In genomic region chr6:31972709-31973350, GRCh38 we compare ENCODE assay signal across 7 cellular contexts. TPM values are rescaled to one million over a fixed set of nuclear protein-coding genes. Genes with fewer than 3 reads are reported as not detected.
A peak's percentile ranks its signal among the peaks of the same experiment; 100 is the strongest.
DNase-seq lines count a peak whose midpoint lies in the region; ATAC-seq and TF ChIP-seq lines count a peak whose summit lies in the region.
"Had no signal": no experiment of that assay in that cellular context is flagged by ENCODE, and none has a peak within 500 bp of the region (broad histone marks: within the 10 kb centered on the region; RNA-seq: fewer than 3 reads in every experiment).

No MANE protein-coding gene starts in this region.

- peaks cover 8% of the 10 kb centered on the region for H3K36me3 Mint-ChIP-seq in CD4-positive, CD25-positive, alpha-beta regulatory T cell

- POLR2A ChIA-PET in RWPE1 (lab: Yijun Ruan, JAX; ENCODE audit: low non-redundant PET), result no interaction called here

- no peaks in the 10 kb centered on the region for H3K9me3 Mint-ChIP-seq in CD4-positive, CD25-positive, alpha-beta regulatory T cell

- H3K4me1 ChIP-seq in CD4-positive, CD25-positive, alpha-beta regulatory T cell (ENCODE audit: control insufficient read depth, insufficient read depth, low read length, poor library complexity, severe bottlenecking), result peaks cover 22% of the 10 kb centered on the region
- H3K4me1 ChIP-seq in gastroesophageal sphincter, result peaks cover 0 to 53% (median 20%) of the 10 kb centered on the region in 3 donors
- H3K4me1 ChIP-seq in tibial artery, result peaks cover 0 to 36% (median 28%) of the 10 kb centered on the region in 4 donors

- H3K4me3 ChIP-seq in CD4-positive, CD25-positive, alpha-beta regulatory T cell (ENCODE audit: low read depth, low read length), result peak overlapping the region; percentile 91
- H3K4me3 ChIP-seq in gastroesophageal sphincter (peak overlapping the region; percentile 67 to 71), tibial artery (peak overlapping the region; percentile 72 to 75)

- CTCF ChIA-PET in RWPE1 (lab: Yijun Ruan, JAX), result interaction anchor here (1.8 kb wide), 1 partner anchor 75 kb away, joined by 5 read pairs; no protein-coding TSS in a partner anchor

- H3K36me3 ChIP-seq in CD4-positive, CD25-positive, alpha-beta regulatory T cell (ENCODE audit: control insufficient read depth, insufficient read depth, low read length), result peaks cover 19% of the 10 kb centered on the region
- H3K36me3 ChIP-seq in gastroesophageal sphincter (peaks cover 0 to 39% of the 10 kb centered on the region in 2 donors), tibial artery (peaks cover 2 to 41% (median 23%) of the 10 kb centered on the region in 3 donors)

- 8 to 11% methylated on average over 7 to 8 of the region's 19 CpGs for WGBS in gastroesophageal sphincter (ENCODE audit: low coverage in 1 of 2), 2 donors

- DNase-seq in CD4-positive, CD25-positive, alpha-beta regulatory T cell, result no peak
- DNase-seq in RWPE1 (ENCODE audit: low spot score) (no peak), tibial artery (no peak), NCI-H1694 treated with DMSO at 0.1 percent for 48 hours (lab: John Stamatoyannopoulos, UW) (no peak), NCI-H69 (lab: John Stamatoyannopoulos, UW) (no peak)

- intact Hi-C loops in tibial artery (cut with DNase I; ENCODE audit: low total_unique reads), result no loop called here

- TF ChIP-seq CTCF in RWPE1 (conservative IDR thresholded peaks at IDR 0.05; ENCODE audit: low read depth) (no peak), gastroesophageal sphincter (IDR thresholded peaks at IDR 0.05) (no peak), tibial artery (IDR thresholded peaks at IDR 0.05) (no peak)

- no peak for TF ChIP-seq POLR2A in gastroesophageal sphincter (IDR thresholded peaks at IDR 0.05)

- no peaks in the 10 kb centered on the region for H3K9me3 ChIP-seq in CD4-positive, CD25-positive, alpha-beta regulatory T cell (ENCODE audit: control insufficient read depth in 2 of 2, low read length in 2 of 2)
- H3K9me3 ChIP-seq in gastroesophageal sphincter (no peaks in the 10 kb centered on the region), tibial artery (no peaks in the 10 kb centered on the region)

- H3K27me3 ChIP-seq in CD4-positive, CD25-positive, alpha-beta regulatory T cell (ENCODE audit: control insufficient read depth, insufficient read depth, low read length), result no peaks in the 10 kb centered on the region
- H3K27me3 ChIP-seq in gastroesophageal sphincter (no peaks in the 10 kb centered on the region), tibial artery (no peaks in the 10 kb centered on the region)

- H3K27ac Mint-ChIP-seq in CD4-positive, CD25-positive, alpha-beta regulatory T cell, result peak overlapping the region; percentile 99 to 100 (median 99)

- H3K4me3 Mint-ChIP-seq in CD4-positive, CD25-positive, alpha-beta regulatory T cell, result peak overlapping the region; percentile 99 to 100 (median 99)

- peak overlapping the region; percentile 100 for H3K27ac ChIP-seq in CD4-positive, CD25-positive, alpha-beta regulatory T cell (ENCODE audit: insufficient read depth, low read length, poor library complexity, severe bottlenecking)
- peak overlapping the region; percentile 97 for H3K27ac ChIP-seq in RWPE1
- peak overlapping the region; percentile 88 to 99 (median 96) for H3K27ac ChIP-seq in gastroesophageal sphincter
- peak overlapping the region; percentile 93 to 95 for H3K27ac ChIP-seq in tibial artery

- TF ChIP-seq EP300 in gastroesophageal sphincter (IDR thresholded peaks at IDR 0.05), result no peak

- peaks cover 15 to 53% (median 34%) of the 10 kb centered on the region in 4 donors for H3K4me1 Mint-ChIP-seq in CD4-positive, CD25-positive, alpha-beta regulatory T cell

- ATAC-seq in CD4-positive, CD25-positive, alpha-beta regulatory T cell (ENCODE audit: low read depth in 2 of 2), result no peak
- ATAC-seq in gastroesophageal sphincter, result no peak

- peaks cover 9% of the 10 kb centered on the region for H3K27me3 Mint-ChIP-seq in CD4-positive, CD25-positive, alpha-beta regulatory T cell

RNA-seq across cellular contexts. Expression of gene DXO, which starts 0.9 kb away (rescaled TPM):
- 47.7 TPM for total RNA-seq in CD4-positive, CD25-positive, alpha-beta regulatory T cell
- 10 to 100 TPM in 2 of 4 donors, 1 to 10 TPM in 2; 8.4 to 10.5 (median 9.6) TPM for polyA plus RNA-seq in CD4-positive, CD25-positive, alpha-beta regulatory T cell
- 10 to 100 TPM; 12.3 to 17.4 (median 14.6) TPM for total RNA-seq in gastroesophageal sphincter

RNA-seq across cellular contexts. Expression of gene C4A, which starts 9.0 kb away (rescaled TPM):
- 4.0 TPM for total RNA-seq in CD4-positive, CD25-positive, alpha-beta regulatory T cell
- polyA plus RNA-seq in CD4-positive, CD25-positive, alpha-beta regulatory T cell, result under 1 TPM in 2 of 4 donors, not detected in 2; 0.28 to 0.30 TPM
- 100 to 1,000 TPM in 1 of 4 donors, 10 to 100 TPM in 3; 50.4 to 111 (median 81.5) TPM for total RNA-seq in gastroesophageal sphincter

RNA-seq across cellular contexts. Expression of gene SKIC2, which starts 13.9 kb away (rescaled TPM):
- total RNA-seq in CD4-positive, CD25-positive, alpha-beta regulatory T cell, result 101 TPM
- 10 to 100 TPM; 16.2 to 20.9 (median 17.5) TPM for polyA plus RNA-seq in CD4-positive, CD25-positive, alpha-beta regulatory T cell
- 10 to 100 TPM; 18.8 to 52.5 (median 25.8) TPM for total RNA-seq in gastroesophageal sphincter

RNA-seq across cellular contexts. Expression of gene NELFE, which starts 14.1 kb away (rescaled TPM):
- 51.4 TPM for total RNA-seq in CD4-positive, CD25-positive, alpha-beta regulatory T cell
- 10 to 100 TPM; 52.9 to 62.3 (median 60.5) TPM for polyA plus RNA-seq in CD4-positive, CD25-positive, alpha-beta regulatory T cell
- 10 to 100 TPM; 64.1 to 89.7 (median 70.4) TPM for total RNA-seq in gastroesophageal sphincter

RNA-seq across cellular contexts. Expression of gene CFB, which starts 26.9 kb away (rescaled TPM):
- total RNA-seq in CD4-positive, CD25-positive, alpha-beta regulatory T cell, result 0.64 TPM
- polyA plus RNA-seq in CD4-positive, CD25-positive, alpha-beta regulatory T cell, result 1 to 10 TPM in 3 of 4 donors, under 1 TPM in 1; 0.68 to 1.9 (median 1.6) TPM
- total RNA-seq in gastroesophageal sphincter, result 10 to 100 TPM in 3 of 4 donors, 1 to 10 TPM in 1; 8.1 to 42.6 (median 23.1) TPM
- total RNA-seq: NCI-H460 had no signal

Comparison
In these comparisons a context has a peak if more than half of its experiments do, and no peak if none do; other contexts are left out.
1. RNA of gene C4A, which starts 9.0 kb away (total RNA-seq): 50.4 to 111 TPM in gastroesophageal sphincter; 4.0 TPM in CD4-positive, CD25-positive, alpha-beta regulatory T cell (single experiment); every median in the first group is over 10 times any median in the second.
2. Peak in every context shown above with its lines, with median percentiles within 50 percentile points of each other: H3K27ac ChIP-seq and H3K4me3 ChIP-seq.